ENCODE assay signal across 8 cellular contexts in genomic region chr20:49888341-49889244, GRCh38. TPM values are rescaled to one million over a fixed set of nuclear protein-coding genes. Genes with fewer than 3 reads are reported as not detected.
DNase-seq lines count a peak whose midpoint lies in the region; ATAC-seq lines count a peak whose summit lies in the region.

No MANE protein-coding gene starts in this region.

- H3K36me3 Mint-ChIP-seq in CD4-positive, CD25-positive, alpha-beta regulatory T cell: peaks cover 29% of the 10 kb centered on the region
- H3K36me3 Mint-ChIP-seq in naive thymus-derived CD8-positive, alpha-beta T cell: peaks cover 0 to 42% (median 10%) of the 10 kb centered on the region in 3 donors
- H3K36me3 Mint-ChIP-seq in stimulated activated naive CD8-positive, alpha-beta T cell treated with anti-CD3 and anti-CD28 coated beads, Interleukin-15, Interleukin-2, amounts not matched to agents 100 ng/mL and 50 ng/mL, for 24 hours (ENCODE audit: low read depth): peaks cover 21% of the 10 kb centered on the region

- H3K27me3 Mint-ChIP-seq in CD4-positive, CD25-positive, alpha-beta regulatory T cell: no peaks in the 10 kb centered on the region
- no peaks in the 10 kb centered on the region for H3K27me3 Mint-ChIP-seq in naive thymus-derived CD8-positive, alpha-beta T cell
- no peaks in the 10 kb centered on the region for H3K27me3 Mint-ChIP-seq in stimulated activated naive CD8-positive, alpha-beta T cell treated with anti-CD3 and anti-CD28 coated beads, Interleukin-15, Interleukin-2, amounts not matched to agents 100 ng/mL and 50 ng/mL, for 24 hours

- peak; percentile 43 to 46 for ATAC-seq in CD4-positive, CD25-positive, alpha-beta regulatory T cell (ENCODE audit: low read depth in 2 of 2)
- peak; percentile 59 to 62 for ATAC-seq in naive thymus-derived CD8-positive, alpha-beta T cell
- no peak for ATAC-seq in HG03439 (IDR thresholded peaks at IDR 0.05; ENCODE audit: unreplicated experiment)

- 60 to 62% methylated on average over 18 of the region's 18 CpGs for WGBS in esophagus, 2 donors

- POLR2A ChIA-PET in naive thymus-derived CD8-positive, alpha-beta T cell (lab: Charles Lee): no interaction called here

- H3K27me3 ChIP-seq in CD4-positive, CD25-positive, alpha-beta regulatory T cell (ENCODE audit: control insufficient read depth, insufficient read depth, low read length): no peaks in the 10 kb centered on the region
- H3K27me3 ChIP-seq in esophagus (ENCODE audit: control insufficient read depth in 1 of 2, insufficient read depth in 2 of 2, low read length in 2 of 2): no peaks in the 10 kb centered on the region

- H3K4me3 Mint-ChIP-seq in CD4-positive, CD25-positive, alpha-beta regulatory T cell: no peak overlapping the region
- H3K4me3 Mint-ChIP-seq in naive thymus-derived CD8-positive, alpha-beta T cell: no peak overlapping the region
- H3K4me3 Mint-ChIP-seq in stimulated activated naive CD8-positive, alpha-beta T cell treated with anti-CD3 and anti-CD28 coated beads, Interleukin-15, Interleukin-2, amounts not matched to agents 100 ng/mL and 50 ng/mL, for 24 hours: no peak overlapping the region

- peaks cover 6% of the 10 kb centered on the region for H3K4me1 ChIP-seq in CD4-positive, CD25-positive, alpha-beta regulatory T cell (ENCODE audit: control insufficient read depth, insufficient read depth, low read length, poor library complexity, severe bottlenecking)
- H3K4me1 ChIP-seq in esophagus (ENCODE audit: control insufficient read depth in 2 of 2, insufficient read depth in 2 of 2, low read length in 1 of 2): peaks cover 3 to 6% of the 10 kb centered on the region in 2 donors

- H3K4me3 ChIP-seq in CD4-positive, CD25-positive, alpha-beta regulatory T cell (ENCODE audit: low read depth, low read length): no peak overlapping the region
- no peak overlapping the region for H3K4me3 ChIP-seq in esophagus (ENCODE audit: low read depth in 1 of 2, low read length in 2 of 2)

- H3K36me3 ChIP-seq in CD4-positive, CD25-positive, alpha-beta regulatory T cell (ENCODE audit: control insufficient read depth, insufficient read depth, low read length): peaks cover 42% of the 10 kb centered on the region
- peaks cover 13 to 43% of the 10 kb centered on the region in 2 donors for H3K36me3 ChIP-seq in esophagus (ENCODE audit: control insufficient read depth in 2 of 2, insufficient read depth in 2 of 2, low read length in 1 of 2)

- peak; percentile 27 to 64 (median 50) for DNase-seq in CD4-positive, CD25-positive, alpha-beta regulatory T cell
- peak; percentile 88 for DNase-seq in HT-29 (ENCODE audit: low spot score)
- peak; percentile 79 for DNase-seq in OCI-M1 (lab: John Stamatoyannopoulos, UW)
- peak; percentile 64 for DNase-seq in activated T-cell treated with anti-CD3 and anti-CD28 coated beads, Interleukin-2, amount 50 U/mL, for 1 hour
- DNase-seq in naive thymus-derived CD8-positive, alpha-beta T cell: peak in 9 of 10 donors; percentile 18 to 61 (median 42)

- no peaks in the 10 kb centered on the region for H3K9me3 ChIP-seq in CD4-positive, CD25-positive, alpha-beta regulatory T cell (ENCODE audit: control insufficient read depth in 2 of 2, low read length in 2 of 2)
- no peaks in the 10 kb centered on the region for H3K9me3 ChIP-seq in esophagus (ENCODE audit: control insufficient read depth in 2 of 2, insufficient read depth in 1 of 2, low read depth in 1 of 2, low read length in 1 of 2)

- peaks cover under 1 to 13% (median 7%) of the 10 kb centered on the region in 4 donors for H3K4me1 Mint-ChIP-seq in CD4-positive, CD25-positive, alpha-beta regulatory T cell
- peaks cover 5 to 14% (median 11%) of the 10 kb centered on the region in 4 donors for H3K4me1 Mint-ChIP-seq in naive thymus-derived CD8-positive, alpha-beta T cell
- H3K4me1 Mint-ChIP-seq in stimulated activated naive CD8-positive, alpha-beta T cell treated with anti-CD3 and anti-CD28 coated beads, Interleukin-15, Interleukin-2, amounts not matched to agents 100 ng/mL and 50 ng/mL, for 24 hours (ENCODE audit: low read depth): peaks cover 28% of the 10 kb centered on the region

- peak overlapping the region; percentile 21 to 69 (median 44) for H3K27ac Mint-ChIP-seq in CD4-positive, CD25-positive, alpha-beta regulatory T cell
- H3K27ac Mint-ChIP-seq in naive thymus-derived CD8-positive, alpha-beta T cell: peak overlapping the region in 7 of 10 donors; percentile 58 to 82 (median 70)
- peak overlapping the region; percentile 50 for H3K27ac Mint-ChIP-seq in stimulated activated naive CD8-positive, alpha-beta T cell treated with anti-CD3 and anti-CD28 coated beads, Interleukin-15, Interleukin-2, amounts not matched to agents 100 ng/mL and 50 ng/mL, for 24 hours

- no peak overlapping the region for H3K27ac ChIP-seq in CD4-positive, CD25-positive, alpha-beta regulatory T cell (ENCODE audit: insufficient read depth, low read length, poor library complexity, severe bottlenecking)
- peak overlapping the region; percentile 34 to 45 for H3K27ac ChIP-seq in esophagus (ENCODE audit: low read depth in 2 of 2, low read length in 1 of 2)

- no peaks in the 10 kb centered on the region for H3K9me3 Mint-ChIP-seq in CD4-positive, CD25-positive, alpha-beta regulatory T cell
- no peaks in the 10 kb centered on the region for H3K9me3 Mint-ChIP-seq in naive thymus-derived CD8-positive, alpha-beta T cell
- H3K9me3 Mint-ChIP-seq in stimulated activated naive CD8-positive, alpha-beta T cell treated with anti-CD3 and anti-CD28 coated beads, Interleukin-15, Interleukin-2, amounts not matched to agents 100 ng/mL and 50 ng/mL, for 24 hours: no peaks in the 10 kb centered on the region

RNA-seq across cellular contexts. Expression of gene SPATA2, which starts 26.7 kb away (rescaled TPM):
- 19.1 TPM for total RNA-seq in CD4-positive, CD25-positive, alpha-beta regulatory T cell
- 1 to 10 TPM; 2.1 to 3.4 (median 2.9) TPM for polyA plus RNA-seq in CD4-positive, CD25-positive, alpha-beta regulatory T cell
- 10.2 and 10.7 TPM in 2 replicates for total RNA-seq in HT-29 (2014; rRNA removed; shearing (Covaris generic))
- polyA plus RNA-seq in esophagus: 1 to 10 TPM; 2.6 to 3.6 TPM
- total RNA-seq in naive thymus-derived CD8-positive, alpha-beta T cell: 1 to 10 TPM; 8.0 to 9.0 TPM
- polyA plus RNA-seq in naive thymus-derived CD8-positive, alpha-beta T cell: 1 to 10 TPM; 1.7 to 5.7 (median 2.0) TPM

RNA-seq across cellular contexts. Expression of gene RNF114, which starts 47.6 kb away (rescaled TPM):
- total RNA-seq in CD4-positive, CD25-positive, alpha-beta regulatory T cell: 132 TPM
- polyA plus RNA-seq in CD4-positive, CD25-positive, alpha-beta regulatory T cell: 100 to 1,000 TPM; 134 to 147 (median 146) TPM
- 62.4 and 95.2 TPM in 2 replicates for total RNA-seq in HT-29 (2014; rRNA removed; shearing (Covaris generic))
- polyA plus RNA-seq in esophagus: 10 to 100 TPM; 21.0 to 30.3 TPM
- 100 to 1,000 TPM; 104 to 105 TPM for total RNA-seq in naive thymus-derived CD8-positive, alpha-beta T cell
- polyA plus RNA-seq in naive thymus-derived CD8-positive, alpha-beta T cell: 100 to 1,000 TPM; 123 to 133 (median 123) TPM
